ENCODE assay signal across 23 cellular contexts in the genomic region with DNA sequence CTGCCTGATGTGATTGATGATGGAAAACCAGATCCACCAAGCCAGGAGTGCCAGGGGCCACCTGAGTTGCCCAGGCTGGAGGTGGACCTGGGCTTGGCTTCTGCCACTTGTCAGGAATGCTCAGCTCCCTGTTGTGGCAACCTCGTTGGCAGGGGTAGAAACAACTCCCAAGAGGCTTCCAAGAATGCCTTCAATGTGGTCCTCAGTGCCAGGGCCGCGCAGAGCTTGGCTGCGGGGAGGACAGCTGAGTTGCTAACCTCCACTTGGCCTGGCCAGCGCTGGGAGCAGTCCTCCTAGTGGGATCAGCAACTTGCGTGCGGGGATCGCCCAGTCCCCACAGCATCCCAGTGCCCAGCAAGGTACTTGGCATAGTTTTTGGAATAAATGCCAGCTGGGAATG. TPM values are rescaled to one million over a fixed set of nuclear protein-coding genes. Genes with fewer than 3 reads are reported as not detected.
DNase-seq lines count a peak whose midpoint lies in the region; ATAC-seq and TF ChIP-seq lines count a peak whose summit lies in the region.
"Had no signal": no experiment of that assay in that cellular context is flagged by ENCODE, and none has a peak within 500 bp of the region (broad histone marks: within the 10 kb centered on the region; RNA-seq: fewer than 3 reads in every experiment).

No MANE protein-coding gene starts in this region.

- TF ChIP-seq POLR2A in esophagus squamous epithelium (IDR thresholded peaks at IDR 0.05) = no peak

- H3K27ac ChIP-seq in thoracic aorta = peak overlapping the region in 1 of 2 donors; percentile 53
- no peak overlapping the region for H3K27ac ChIP-seq in esophagus squamous epithelium
- H3K27ac ChIP-seq: HL-60, right lobe of liver, uterus, WERI-Rb-1 had no signal

- intact Hi-C loops in Right ventricle myocardium superior (cut with DNase I) (no loop called here), esophagus squamous epithelium (cut with DNase I) (no loop called here)

- H3K4me3 Mint-ChIP-seq in mesothelial cell of epicardium (no peak overlapping the region), osteocyte (ENCODE audit: unreplicated experiment) (no peak overlapping the region)
- H3K4me3 Mint-ChIP-seq: activated naive CD8-positive, alpha-beta T cell treated with anti-CD3 and anti-CD28 coated beads for 36 hours; activated T-helper 1 cell treated with anti-CD3 and anti-CD28 coated beads, Interleukin-12 subunit alpha, Interleukin-12 subunit beta, Interleukin-2, Interleukin-4 antibody, amounts not matched to agents 30 ng/mL and 10 ng/mL and 1 ng/mL, durations not matched to agents 14 hours and 24 hours and 36 hours; natural killer cell treated with Interleukin-12 subunit alpha and Interleukin-12 subunit beta and Interleukin-15 and Interleukin-18, amount 100 ng/mL, for 72 hours; T-helper 1 cell treated with Interleukin-12 subunit alpha and Interleukin-12 subunit beta and Interleukin-4 antibody, amounts not matched to agents 30 μg/mL and 1 μg/mL, for 36 hours had no signal

- H3K27me3 Mint-ChIP-seq in mesothelial cell of epicardium (ENCODE audit: low read depth) (no peaks in the 10 kb centered on the region), osteocyte (ENCODE audit: unreplicated experiment) (peaks cover 2% of the 10 kb centered on the region)
- H3K27me3 Mint-ChIP-seq: activated naive CD8-positive, alpha-beta T cell treated with anti-CD3 and anti-CD28 coated beads for 36 hours; natural killer cell treated with Interleukin-12 subunit alpha and Interleukin-12 subunit beta and Interleukin-15 and Interleukin-18, amount 100 ng/mL, for 72 hours had no signal

- ATAC-seq in Right ventricle myocardium superior (ENCODE audit: poor library complexity) = peak; percentile 71
- peak; percentile 63 for ATAC-seq in thoracic aorta (ENCODE audit: insufficient number of reproducible peaks, low FRiP score, low read depth)
- ATAC-seq in GM21367 (IDR thresholded peaks at IDR 0.05; ENCODE audit: unreplicated experiment) = no peak
- ATAC-seq: HCT116; natural killer cell treated with Interleukin-12 subunit alpha and Interleukin-12 subunit beta and Interleukin-15 and Interleukin-18, amount 100 ng/mL, for 72 hours; right lobe of liver had no signal

- DNase-seq in MG63 (peak; percentile 75), Right ventricle myocardium superior (peak; percentile 87), mesothelial cell of epicardium (ENCODE audit: low spot score in 2 of 2, unreplicated experiment in 2 of 2) (no peak), thoracic aorta (ENCODE audit: low spot score) (peak; percentile 33), osteocyte (ENCODE audit: extremely low spot score, unreplicated experiment) (no peak), esophagus squamous epithelium (lab: John Stamatoyannopoulos, UW) (no peak), pons (ENCODE audit: low spot score) (no peak)
- DNase-seq: activated naive CD8-positive, alpha-beta T cell treated with anti-CD3 and anti-CD28 coated beads for 36 hours; GF-D8; NCI-H1048; NCI-H2081; NCI-H510A; right lobe of liver; uterus; WERI-Rb-1 had no signal

- H3K36me3 ChIP-seq in MG63 (no peaks in the 10 kb centered on the region), thoracic aorta (no peaks in the 10 kb centered on the region), esophagus squamous epithelium (no peaks in the 10 kb centered on the region)
- H3K36me3 ChIP-seq: right lobe of liver, uterus, WERI-Rb-1 had no signal

- WGBS in esophagus squamous epithelium, 2 donors = 66 to 74% methylated on average over 3 to 4 of the region's 8 CpGs

- no peaks in the 10 kb centered on the region for H3K36me3 Mint-ChIP-seq in mesothelial cell of epicardium
- H3K36me3 Mint-ChIP-seq in osteocyte (ENCODE audit: unreplicated experiment) = no peaks in the 10 kb centered on the region
- H3K36me3 Mint-ChIP-seq: activated naive CD8-positive, alpha-beta T cell treated with anti-CD3 and anti-CD28 coated beads for 36 hours; natural killer cell treated with Interleukin-12 subunit alpha and Interleukin-12 subunit beta and Interleukin-15 and Interleukin-18, amount 100 ng/mL, for 72 hours had no signal

- H3K9me3 Mint-ChIP-seq in mesothelial cell of epicardium (no peaks in the 10 kb centered on the region), osteocyte (ENCODE audit: unreplicated experiment) (no peaks in the 10 kb centered on the region)
- H3K9me3 Mint-ChIP-seq: activated naive CD8-positive, alpha-beta T cell treated with anti-CD3 and anti-CD28 coated beads for 36 hours; activated T-helper 1 cell treated with anti-CD3 and anti-CD28 coated beads, Interleukin-12 subunit alpha, Interleukin-12 subunit beta, Interleukin-2, Interleukin-4 antibody, amounts not matched to agents 30 ng/mL and 10 ng/mL and 1 ng/mL, durations not matched to agents 14 hours and 24 hours and 36 hours; natural killer cell treated with Interleukin-12 subunit alpha and Interleukin-12 subunit beta and Interleukin-15 and Interleukin-18, amount 100 ng/mL, for 72 hours; T-helper 1 cell treated with Interleukin-12 subunit alpha and Interleukin-12 subunit beta and Interleukin-4 antibody, amounts not matched to agents 30 μg/mL and 1 μg/mL, for 36 hours had no signal

- H3K27me3 ChIP-seq in MG63 (no peaks in the 10 kb centered on the region), thoracic aorta (replicated peaks; ENCODE audit: insufficient read depth) (no peaks in the 10 kb centered on the region), esophagus squamous epithelium (no peaks in the 10 kb centered on the region)
- H3K27me3 ChIP-seq: right lobe of liver, uterus had no signal

- peaks cover 28% of the 10 kb centered on the region for H3K4me1 Mint-ChIP-seq in mesothelial cell of epicardium
- H3K4me1 Mint-ChIP-seq in osteocyte (ENCODE audit: unreplicated experiment) = peaks cover 20% of the 10 kb centered on the region
- H3K4me1 Mint-ChIP-seq: activated naive CD8-positive, alpha-beta T cell treated with anti-CD3 and anti-CD28 coated beads for 36 hours had no signal

- H3K4me1 ChIP-seq in thoracic aorta (ENCODE audit: control insufficient read depth in 1 of 2, low read depth in 2 of 2) = peaks cover 11 to 20% of the 10 kb centered on the region in 2 donors
- peaks cover 2 to 22% (median 7%) of the 10 kb centered on the region in 3 donors for H3K4me1 ChIP-seq in esophagus squamous epithelium
- H3K4me1 ChIP-seq: right lobe of liver, uterus had no signal

- H3K4me3 ChIP-seq in MG63 = no peak overlapping the region
- H3K4me3 ChIP-seq in thoracic aorta = no peak overlapping the region
- H3K4me3 ChIP-seq in esophagus squamous epithelium = no peak overlapping the region
- H3K4me3 ChIP-seq: right lobe of liver, uterus had no signal

- TF ChIP-seq CTCF in mesothelial cell of epicardium (IDR thresholded peaks at IDR 0.05; ENCODE audit: unreplicated experiment) = no peak
- TF ChIP-seq CTCF in thoracic aorta (IDR thresholded peaks at IDR 0.05) = no peak
- no peak for TF ChIP-seq CTCF in osteocyte (IDR thresholded peaks at IDR 0.05)
- no peak for TF ChIP-seq CTCF in esophagus squamous epithelium (IDR thresholded peaks at IDR 0.05)

- H3K27ac Mint-ChIP-seq in mesothelial cell of epicardium (peak overlapping the region; percentile 95), osteocyte (ENCODE audit: unreplicated experiment) (no peak overlapping the region)
- H3K27ac Mint-ChIP-seq: activated naive CD8-positive, alpha-beta T cell treated with anti-CD3 and anti-CD28 coated beads for 36 hours; activated T-helper 1 cell treated with anti-CD3 and anti-CD28 coated beads, Interleukin-12 subunit alpha, Interleukin-12 subunit beta, Interleukin-2, Interleukin-4 antibody, amounts not matched to agents 30 ng/mL and 10 ng/mL and 1 ng/mL, durations not matched to agents 14 hours and 24 hours and 36 hours; natural killer cell treated with Interleukin-12 subunit alpha and Interleukin-12 subunit beta and Interleukin-15 and Interleukin-18, amount 100 ng/mL, for 72 hours; T-helper 1 cell treated with Interleukin-12 subunit alpha and Interleukin-12 subunit beta and Interleukin-4 antibody, amounts not matched to agents 30 μg/mL and 1 μg/mL, for 36 hours had no signal

- H3K9me3 ChIP-seq in MG63 = no peaks in the 10 kb centered on the region
- H3K9me3 ChIP-seq in thoracic aorta = no peaks in the 10 kb centered on the region
- no peaks in the 10 kb centered on the region for H3K9me3 ChIP-seq in esophagus squamous epithelium
- H3K9me3 ChIP-seq: right lobe of liver, uterus had no signal

RNA-seq across cellular contexts. Expression of a gene that starts 9.0 kb away (rescaled TPM):
- total RNA-seq in MG63 (2014; rRNA removed; shearing (Covaris generic); ENCODE audit: low replicate concordance) = 0.13 TPM in 1 of 2 replicates, not detected in the other
- total RNA-seq in Right ventricle myocardium superior (396 TPM), mesothelial cell of epicardium (0.11 to 0.29 TPM (median 0.13 TPM) in 3 replicates), thoracic aorta (1 to 10 TPM; 1.5 to 1.6 TPM), osteocyte (not detected in 2 replicates), esophagus squamous epithelium (1 to 10 TPM in 1 of 4 donors, under 1 TPM in 3; 0.30 to 1.1 (median 0.56) TPM)
- total RNA-seq: activated naive CD8-positive, alpha-beta T cell treated with anti-CD3 and anti-CD28 coated beads for 36 hours; activated T-helper 1 cell treated with anti-CD3 and anti-CD28 coated beads, Interleukin-12 subunit alpha, Interleukin-12 subunit beta, Interleukin-2, Interleukin-4 antibody, amounts not matched to agents 30 ng/mL and 10 ng/mL and 1 ng/mL, durations not matched to agents 14 hours and 24 hours and 36 hours; natural killer cell treated with Interleukin-12 subunit alpha and Interleukin-12 subunit beta and Interleukin-15 and Interleukin-18, amount 100 ng/mL, for 72 hours had no signal

RNA-seq across cellular contexts. Expression of a gene that starts 40.0 kb away (rescaled TPM):
- 0.86 TPM in 1 of 2 replicates, not detected in the other for total RNA-seq in MG63 (2014; rRNA removed; shearing (Covaris generic); ENCODE audit: low replicate concordance)
- total RNA-seq in Right ventricle myocardium superior (0.16 TPM), mesothelial cell of epicardium (0.09 to 0.11 TPM in 2 of 3 replicates, not detected in the other), thoracic aorta (under 1 TPM; 0.14 to 0.21 TPM), osteocyte (not detected in 2 replicates), esophagus squamous epithelium (10 to 100 TPM in 2 of 4 donors, 1 to 10 TPM in 2; 3.6 to 16.0 (median 10.5) TPM)
- total RNA-seq: activated naive CD8-positive, alpha-beta T cell treated with anti-CD3 and anti-CD28 coated beads for 36 hours; activated T-helper 1 cell treated with anti-CD3 and anti-CD28 coated beads, Interleukin-12 subunit alpha, Interleukin-12 subunit beta, Interleukin-2, Interleukin-4 antibody, amounts not matched to agents 30 ng/mL and 10 ng/mL and 1 ng/mL, durations not matched to agents 14 hours and 24 hours and 36 hours; dermis microvascular lymphatic vessel endothelial cell; epithelial cell of proximal tubule; natural killer cell treated with Interleukin-12 subunit alpha and Interleukin-12 subunit beta and Interleukin-15 and Interleukin-18, amount 100 ng/mL, for 72 hours had no signal

Comparison
In these comparisons a context has a peak if more than half of its experiments do, and no peak if none do; other contexts are left out.
1. DNase-seq: peak in MG63 (single experiment), Right ventricle myocardium superior (single experiment) and thoracic aorta (single experiment); none in mesothelial cell of epicardium (0 of 2), osteocyte (single experiment), esophagus squamous epithelium (single experiment) and pons (single experiment).
2. RNA of a gene that starts 9.0 kb away (total RNA-seq): 396 TPM in Right ventricle myocardium superior (single experiment); 1.5 to 1.6 TPM in thoracic aorta, 0.30 to 1.1 TPM in esophagus squamous epithelium, 0.11 to 0.29 TPM in mesothelial cell of epicardium, 0.13 TPM in MG63 and not detected in osteocyte; every median in the first group is over 100 times any median in the second.